ENCODE assay signal across 8 cellular contexts in the genomic region with DNA sequence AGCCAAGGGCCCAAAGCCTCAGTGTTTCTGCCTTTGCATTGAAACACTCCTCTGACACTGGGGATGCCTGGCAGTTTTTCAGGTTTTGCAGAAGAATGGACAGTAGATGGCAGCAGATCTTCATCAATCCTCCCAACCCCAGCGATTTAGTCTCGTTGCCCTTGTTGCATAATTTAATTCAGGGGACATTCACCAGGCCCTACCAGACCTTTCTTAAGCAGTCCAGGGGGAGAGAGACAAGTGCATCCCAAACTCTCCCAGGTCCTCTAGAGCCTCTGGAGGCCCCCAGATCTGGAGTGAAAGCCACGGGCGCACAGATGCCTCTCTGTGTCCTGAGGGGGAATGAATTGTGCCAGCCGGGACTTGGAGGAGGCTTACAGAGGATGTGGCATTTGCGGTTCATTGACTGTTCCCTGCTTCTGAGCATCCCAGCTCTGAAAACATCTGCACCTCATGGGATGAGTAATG. TPM values are rescaled to one million over a fixed set of nuclear protein-coding genes. Genes with fewer than 3 reads are reported as not detected.
DNase-seq lines count a peak whose midpoint lies in the region; ATAC-seq and TF ChIP-seq lines count a peak whose summit lies in the region.

No MANE protein-coding gene starts in this region.

- H3K27me3 ChIP-seq in GM23248 (replicated peaks; ENCODE audit: insufficient read depth) = no peaks in the 10 kb centered on the region
- H3K27me3 ChIP-seq in lung (ENCODE audit: control insufficient read depth, insufficient read depth) = no peaks in the 10 kb centered on the region
- no peaks in the 10 kb centered on the region for H3K27me3 ChIP-seq in thyroid gland

- in situ Hi-C loops in GM23248 (cut with MboI) = loop anchor here (5.0 kb wide), 2 partner anchors 176 to 321 kb away; no protein-coding TSS in a partner anchor

- H3K4me3 ChIP-seq in GM23248 = 0 out of 2 replicates have a peak overlapping the region, but pooled peaks have one; percentile 29
- H3K4me3 ChIP-seq in lung = no peak overlapping the region
- H3K4me3 ChIP-seq in thyroid gland (replicated peaks in 1 of 3) = no peak overlapping the region

- H3K27ac ChIP-seq in GM23248 (no peak overlapping the region), lung (ENCODE audit: low read depth in 1 of 2, low read length in 1 of 2) (no peak overlapping the region), thyroid gland (peak overlapping the region in 1 of 3 donors; percentile 41)

- no peak overlapping the region for H3K9ac ChIP-seq in GM23248

- ATAC-seq in SK-N-SH treated with all-trans-retinoic acid at 6 μM for 48 hours = peak; percentile 79
- peak; percentile 76 for ATAC-seq in lung (ENCODE audit: insufficient read depth, low FRiP score)

- peak; percentile 75 for TF ChIP-seq CTCF in lung (IDR thresholded peaks at IDR 0.05; ENCODE audit: control extremely low read depth, extremely low read depth)
- TF ChIP-seq CTCF in thyroid gland (IDR thresholded peaks at IDR 0.05) = peak; percentile 19 to 86 (median 70)

- no peaks in the 10 kb centered on the region for H3K9me2 ChIP-seq in GM23248 (ENCODE audit: insufficient read depth)

- H3K79me2 ChIP-seq in GM23248 (ENCODE audit: insufficient read depth) = no peaks in the 10 kb centered on the region

- peak overlapping the region; percentile 32 for H3K4me2 ChIP-seq in GM23248 (ENCODE audit: unreplicated experiment)

- intact Hi-C loops in thyroid gland (cut with DNase I) = loop anchor here (5.0 kb wide), 1 partner anchor 176 kb away; no protein-coding TSS in a partner anchor

- H3K4me1 ChIP-seq in GM23248 (ENCODE audit: insufficient read depth) (peaks cover 60% of the 10 kb centered on the region), lung (ENCODE audit: control insufficient read depth in 2 of 2, insufficient read depth in 2 of 2, low read length in 2 of 2) (peaks cover 7 to 21% of the 10 kb centered on the region in 2 donors), thyroid gland (peaks cover 17 to 53% of the 10 kb centered on the region in 2 donors)

- TF ChIP-seq POLR2A in thyroid gland (IDR thresholded peaks at IDR 0.05) = no peak

- H4K20me1 ChIP-seq in GM23248 (ENCODE audit: insufficient read depth) = no peaks in the 10 kb centered on the region

- H3K9me3 ChIP-seq in GM23248 (ENCODE audit: low read depth) = no peaks in the 10 kb centered on the region
- no peaks in the 10 kb centered on the region for H3K9me3 ChIP-seq in lung (ENCODE audit: control insufficient read depth in 2 of 2, insufficient read depth in 1 of 2, low read length in 1 of 2)
- H3K9me3 ChIP-seq in thyroid gland = no peaks in the 10 kb centered on the region

- DNase-seq in NCI-H1436 (lab: John Stamatoyannopoulos, UW) (peak; percentile 42), NCI-H1436 treated with DMSO at 0.1 percent for 48 hours (lab: John Stamatoyannopoulos, UW) (no peak), GM23248 (peak; percentile 93), NCI-H1048 (lab: John Stamatoyannopoulos, UW) (peak; percentile 8), lung (ENCODE audit: low spot score) (peak; percentile 65), thyroid gland (peak; percentile 62 to 63)
- peak; percentile 1 for DNase-seq in effector CD8-positive, alpha-beta T cell (lab: John Stamatoyannopoulos, UW)

- 0 to 4% methylated on average over 6 of the region's 6 CpGs for WGBS in GM23248 (ENCODE audit: low coverage in 1 of 2, low lambda C conversion rate in 2 of 2, missing lambda C conversion rate in 2 of 2), 2 experiments
- WGBS in lung, 2 donors = 41 to 42% methylated on average over 6 of the region's 6 CpGs
- WGBS in thyroid gland, 2 donors = 48 to 63% methylated on average over 5 to 6 of the region's 6 CpGs

- no peaks in the 10 kb centered on the region for H3K36me3 ChIP-seq in GM23248 (ENCODE audit: low read depth)
- H3K36me3 ChIP-seq in lung (ENCODE audit: control insufficient read depth in 2 of 2, insufficient read depth in 2 of 2, low read length in 2 of 2) = no peaks in the 10 kb centered on the region
- H3K36me3 ChIP-seq in thyroid gland = no peaks in the 10 kb centered on the region

- no peak overlapping the region for H2AFZ ChIP-seq in GM23248

- peaks cover 62% of the 10 kb centered on the region for H3F3A ChIP-seq in GM23248 (ENCODE audit: insufficient read depth)

TF ChIP-seq in SK-N-SH treated with all-trans-retinoic acid at 6 μM for 48 hours, 23 proteins besides CTCF, POLR2A, EP300 and RAD21:
- peak; percentile 61; the same call in 1 of the 2 replicates for TF ChIP-seq TCF4 (CRISPR knock-in tag; IDR thresholded peaks at IDR 0.05; ENCODE audit: borderline replicate concordance)
- TF ChIP-seq ZNF8 (CRISPR knock-in tag; IDR thresholded peaks at IDR 0.05) = no peak
- TF ChIP-seq SNAI2 (CRISPR knock-in tag; IDR thresholded peaks at IDR 0.05) = 0 out of 2 replicates have a peak, but pooled peaks have one; percentile 58
TF ChIP-seq in SK-N-SH treated with all-trans-retinoic acid at 6 μM for 48 hours: peak in this region for 2.

RNA-seq across cellular contexts. Expression of gene MINDY4, which starts 29.6 kb away (rescaled TPM):
- 1.8 and 3.5 TPM in 2 replicates for total RNA-seq in GM23248 (2014; rRNA removed; shearing (Covaris generic))
- 2.5 and 2.6 TPM in 2 replicates for polyA plus RNA-seq in GM23248 (2016; fragmentation: Nextera tagmentation; extraction: Ambion mirVana)
- 10 to 100 TPM; 13.3 to 24.1 TPM for total RNA-seq in lung
- 1 to 10 TPM; 5.0 to 8.1 TPM for polyA plus RNA-seq in lung
- 10 to 100 TPM; 17.9 to 33.2 (median 29.7) TPM for total RNA-seq in thyroid gland

RNA-seq across cellular contexts. Expression of gene INMT, which starts 48.9 kb away (rescaled TPM):
- total RNA-seq in GM23248 (2014; rRNA removed; shearing (Covaris generic)) = 0.13 TPM in 1 of 2 replicates, not detected in the other
- polyA plus RNA-seq in GM23248 (2016; fragmentation: Nextera tagmentation; extraction: Ambion mirVana) (0.09 TPM in 2 replicates), lung (10 to 100 TPM; 88.7 to 97.2 TPM)
- total RNA-seq in lung (100 to 1,000 TPM; 157 to 200 TPM), thyroid gland (10 to 100 TPM; 19.9 to 47.3 (median 30.1) TPM)

Comparison
In these comparisons a context has a peak if more than half of its experiments do, and no peak if none do; other contexts are left out.
1. RNA of gene INMT, which starts 48.9 kb away (total RNA-seq): 157 to 200 TPM in lung and 19.9 to 47.3 TPM in thyroid gland; 0.13 TPM in GM23248; every median in the first group is over 10 times any median in the second.